Comparison of ENCODE assay signal across 19 cellular contexts in genomic region chr12:81403348-81403747, GRCh38.
DNase-seq lines count a peak whose midpoint lies in the region; TF ChIP-seq lines count a peak whose summit lies in the region.
"Had no signal": no experiment of that assay in that cellular context is flagged by ENCODE, and none has a peak within 500 bp of the region (broad histone marks: within the 10 kb centered on the region; RNA-seq: fewer than 3 reads in every experiment).

No MANE protein-coding gene starts in this region.

- DNase-seq in LNCaP clone FGC (ENCODE audit: low read depth) (peak; percentile 92), KG1 (lab: John Stamatoyannopoulos, UW) (no peak), CD1c-positive myeloid dendritic cell (ENCODE audit: extremely low spot score) (no peak)
- DNase-seq: 8988T; ACHN; BE2C; C1 segment of cervical spinal cord; CD4-positive, alpha-beta memory T cell; CD4-positive, CD25-positive, alpha-beta regulatory T cell; CD8-positive, alpha-beta memory T cell; COR-L47; DMS153; DND-41; EL; GDM1 had no signal

- TF ChIP-seq CTCF in C4-2B (conservative IDR thresholded peaks at IDR 0.05) (no peak), LNCaP clone FGC (IDR thresholded peaks at IDR 0.05; ENCODE audit: control insufficient read depth, extremely low read depth, insufficient read depth) (no peak), VCaP (conservative IDR thresholded peaks at IDR 0.05) (no peak)

- no peak overlapping the region for H3K4me3 ChIP-seq in LNCaP clone FGC (ENCODE audit: low read depth, low read length)
- H3K4me3 ChIP-seq: BLaER1, GM12878 had no signal

- H3K27ac ChIP-seq in C4-2B, result peak overlapping the region; percentile 95
- peak overlapping the region; percentile 83 for H3K27ac ChIP-seq in VCaP
- H3K27ac ChIP-seq: BLaER1 had no signal
